1 cellular context compared by ENCODE assay signal in genomic region chr1:188188317-188188716, GRCh38.
TF ChIP-seq lines count a peak whose summit lies in the region.

No MANE protein-coding gene starts in this region.

TF ChIP-seq in GM12878, 131 proteins besides CTCF, POLR2A, EP300 and RAD21 (continued from another document):
- TF ChIP-seq REST (IDR thresholded peaks at IDR 0.05; ENCODE audit: low read depth, low read length) (no peak), ZSCAN29 (IDR thresholded peaks at IDR 0.05) (no peak), NBN (IDR thresholded peaks at IDR 0.05) (no peak), HDAC2 (IDR thresholded peaks at IDR 0.05) (no peak), CREM (IDR thresholded peaks at IDR 0.05; ENCODE audit: low read depth) (no peak), WRNIP1 (IDR thresholded peaks at IDR 0.05; ENCODE audit: borderline replicate concordance, low read depth, low read length) (no peak), RB1 (IDR thresholded peaks at IDR 0.05; ENCODE audit: borderline replicate concordance) (no peak), IKZF1 (conservative IDR thresholded peaks at IDR 0.05) (no peak), ZNF622 (IDR thresholded peaks at IDR 0.05) (no peak), ZBED1 (IDR thresholded peaks at IDR 0.05; ENCODE audit: borderline replicate concordance) (no peak), ATF3 (IDR thresholded peaks at IDR 0.05; ENCODE audit: borderline replicate concordance, extremely low read depth, low read depth, low read length) (no peak), ZZZ3 (IDR thresholded peaks at IDR 0.05; ENCODE audit: control insufficient read depth, insufficient read length, low read depth) (no peak), ZNF274 (IDR thresholded peaks at IDR 0.05; ENCODE audit: insufficient read depth, insufficient read length) (no peak)
